Comparison of ENCODE assay signal across 20 cellular contexts in genomic region chr13:99260216-99260615, GRCh38. TPM values are rescaled to one million over a fixed set of nuclear protein-coding genes. Genes with fewer than 3 reads are reported as not detected.
DNase-seq lines count a peak whose midpoint lies in the region; ATAC-seq and TF ChIP-seq lines count a peak whose summit lies in the region.
"Had no signal": no experiment of that assay in that cellular context is flagged by ENCODE, and none has a peak within 500 bp of the region (broad histone marks: within the 10 kb centered on the region; RNA-seq: fewer than 3 reads in every experiment).

No MANE protein-coding gene starts in this region.

- POLR2A ChIA-PET in activated CD4-positive, alpha-beta memory T cell treated with anti-CD3 and anti-CD28 coated beads, Interleukin-2, amount 10 ng/mL, durations not matched to agents 7 days and 5 days (lab: Charles Lee), result interaction anchor here (2.2 kb wide), 1 partner anchor 59 kb away, joined by 21 read pairs; the partner anchor contains the start of gene UBAC2
- POLR2A ChIA-PET in naive thymus-derived CD4-positive, alpha-beta T cell (lab: Charles Lee), result interaction anchor here (0.6 to 2.8 kb wide), 12 partner anchors 9 to 172 kb away, joined by 3 to 33 read pairs (median 4); partner anchors contain the start of gene UBAC2

- H3K4me1 Mint-ChIP-seq in CD14-positive monocyte (peaks cover 69% of the 10 kb centered on the region), chondrocyte (ENCODE audit: low read depth) (peaks cover 26% of the 10 kb centered on the region)
- peaks cover 63% of the 10 kb centered on the region for H3K4me1 Mint-ChIP-seq in activated CD4-positive, alpha-beta memory T cell treated with anti-CD3 and anti-CD28 coated beads, Interleukin-2, amount 10 ng/mL, durations not matched to agents 7 days and 5 days
- peaks cover 33 to 80% (median 68%) of the 10 kb centered on the region in 7 donors for H3K4me1 Mint-ChIP-seq in naive thymus-derived CD4-positive, alpha-beta T cell
- H3K4me1 Mint-ChIP-seq: mesothelial cell of epicardium had no signal

- peak overlapping the region; percentile 81 for H3K27ac ChIP-seq in naive thymus-derived CD4-positive, alpha-beta T cell (ENCODE audit: low read depth, low read length)
- H3K27ac ChIP-seq in left lung, result no peak overlapping the region
- H3K27ac ChIP-seq: colonic mucosa, HL-60, ovary, SJSA1 had no signal

- H3K27ac Mint-ChIP-seq in CD14-positive monocyte (peak overlapping the region; percentile 4 to 93 (median 88)), chondrocyte (ENCODE audit: unreplicated experiment) (no peak overlapping the region)
- H3K27ac Mint-ChIP-seq in activated CD4-positive, alpha-beta memory T cell treated with anti-CD3 and anti-CD28 coated beads, Interleukin-2, amount 10 ng/mL, durations not matched to agents 7 days and 5 days, result peak overlapping the region; percentile 91
- peak overlapping the region; percentile 77 to 97 (median 94) for H3K27ac Mint-ChIP-seq in naive thymus-derived CD4-positive, alpha-beta T cell
- H3K27ac Mint-ChIP-seq: mesothelial cell of epicardium had no signal

- H3K36me3 Mint-ChIP-seq in CD14-positive monocyte (peaks cover 28 to 33% of the 10 kb centered on the region in 2 donors), chondrocyte (ENCODE audit: low read depth) (peaks cover 3% of the 10 kb centered on the region)
- H3K36me3 Mint-ChIP-seq in activated CD4-positive, alpha-beta memory T cell treated with anti-CD3 and anti-CD28 coated beads, Interleukin-2, amount 10 ng/mL, durations not matched to agents 7 days and 5 days (ENCODE audit: low read depth), result peaks cover 31% of the 10 kb centered on the region
- peaks cover 4 to 27% (median 21%) of the 10 kb centered on the region in 5 donors for H3K36me3 Mint-ChIP-seq in naive thymus-derived CD4-positive, alpha-beta T cell

- no peaks in the 10 kb centered on the region for H3K27me3 ChIP-seq in naive thymus-derived CD4-positive, alpha-beta T cell (ENCODE audit: control insufficient read depth in 2 of 2, insufficient read depth in 2 of 2, low read length in 2 of 2)
- H3K27me3 ChIP-seq in left lung, result no peaks in the 10 kb centered on the region
- H3K27me3 ChIP-seq: colonic mucosa, ovary, SJSA1 had no signal

- H3K4me1 ChIP-seq in naive thymus-derived CD4-positive, alpha-beta T cell (ENCODE audit: control insufficient read depth in 2 of 2, insufficient read depth in 2 of 2, low read length in 2 of 2), result peaks cover 37 to 53% of the 10 kb centered on the region in 2 donors
- H3K4me1 ChIP-seq in left lung, result peaks cover 0 to 38% of the 10 kb centered on the region in 2 donors
- H3K4me1 ChIP-seq: colonic mucosa, SJSA1 had no signal

- peaks cover under 1 to 6% (median 5%) of the 10 kb centered on the region in 3 experiments for H3K36me3 ChIP-seq in naive thymus-derived CD4-positive, alpha-beta T cell (ENCODE audit: control insufficient read depth in 2 of 3, insufficient read depth in 3 of 3, low read length in 3 of 3)
- H3K36me3 ChIP-seq in left lung, result peaks cover 0 to 4% of the 10 kb centered on the region in 2 donors
- H3K36me3 ChIP-seq: colonic mucosa, ovary had no signal

- H3K27me3 Mint-ChIP-seq in CD14-positive monocyte (ENCODE audit: low read depth in 3 of 3) (no peaks in the 10 kb centered on the region), chondrocyte (ENCODE audit: low read depth) (no peaks in the 10 kb centered on the region)
- no peaks in the 10 kb centered on the region for H3K27me3 Mint-ChIP-seq in activated CD4-positive, alpha-beta memory T cell treated with anti-CD3 and anti-CD28 coated beads, Interleukin-2, amount 10 ng/mL, durations not matched to agents 7 days and 5 days
- no peaks in the 10 kb centered on the region for H3K27me3 Mint-ChIP-seq in naive thymus-derived CD4-positive, alpha-beta T cell

- H3K4me3 Mint-ChIP-seq in CD14-positive monocyte, result no peak overlapping the region
- H3K4me3 Mint-ChIP-seq in activated CD4-positive, alpha-beta memory T cell treated with anti-CD3 and anti-CD28 coated beads, Interleukin-2, amount 10 ng/mL, durations not matched to agents 7 days and 5 days, result no peak overlapping the region
- H3K4me3 Mint-ChIP-seq in naive thymus-derived CD4-positive, alpha-beta T cell, result peak overlapping the region; percentile 58 to 98 (median 87)
- no peak overlapping the region for H3K4me3 Mint-ChIP-seq in chondrocyte (ENCODE audit: unreplicated experiment)
- H3K4me3 Mint-ChIP-seq: mesothelial cell of epicardium had no signal

- CTCF ChIA-PET in activated CD4-positive, alpha-beta memory T cell treated with anti-CD3 and anti-CD28 coated beads, Interleukin-2, amount 10 ng/mL, durations not matched to agents 7 days and 5 days (lab: Charles Lee), result interaction anchor here (0.5 to 2.7 kb wide), 3 partner anchors 9 to 84 kb away, joined by 3 to 11 read pairs (median 4); no protein-coding TSS in a partner anchor
- CTCF ChIA-PET in naive thymus-derived CD4-positive, alpha-beta T cell (lab: Charles Lee), result interaction anchor here (0.7 to 2.7 kb wide), 8 partner anchors 29 to 177 kb away, joined by 3 to 17 read pairs (median 5); partner anchors contain the start of gene UBAC2

- intact Hi-C loops in CD14-positive monocyte (cut with micrococcal nuclease), result loop anchor here (5.0 to 10.0 kb wide), 3 partner anchors 33 to 177 kb away; no protein-coding TSS in a partner anchor
- intact Hi-C loops in naive thymus-derived CD4-positive, alpha-beta T cell (cut with micrococcal nuclease), result loop anchor here in 1 of 2 donors (10.0 kb wide), 4 partner anchors 265 to 1255 kb away; partner anchors contain the start of gene PCCA
- intact Hi-C loops in left lung (cut with DNase I), result no loop called here

- no peaks in the 10 kb centered on the region for H3K9me3 ChIP-seq in naive thymus-derived CD4-positive, alpha-beta T cell (ENCODE audit: control insufficient read depth in 2 of 3, low read length in 3 of 3)
- H3K9me3 ChIP-seq in left lung, result no peaks in the 10 kb centered on the region
- H3K9me3 ChIP-seq: colonic mucosa, ovary, SJSA1 had no signal

- ATAC-seq in naive thymus-derived CD4-positive, alpha-beta T cell, result no peak
- ATAC-seq in left lobe of liver, result no peak
- no peak for ATAC-seq in left lung

- H3K9me3 Mint-ChIP-seq in CD14-positive monocyte, result no peaks in the 10 kb centered on the region
- no peaks in the 10 kb centered on the region for H3K9me3 Mint-ChIP-seq in activated CD4-positive, alpha-beta memory T cell treated with anti-CD3 and anti-CD28 coated beads, Interleukin-2, amount 10 ng/mL, durations not matched to agents 7 days and 5 days
- H3K9me3 Mint-ChIP-seq in naive thymus-derived CD4-positive, alpha-beta T cell, result peaks cover 0 to 5% (median 0%) of the 10 kb centered on the region in 11 donors
- H3K9me3 Mint-ChIP-seq in chondrocyte (ENCODE audit: low read depth), result no peaks in the 10 kb centered on the region
- H3K9me3 Mint-ChIP-seq: mesothelial cell of epicardium had no signal

- no peak overlapping the region for H3K4me3 ChIP-seq in naive thymus-derived CD4-positive, alpha-beta T cell (ENCODE audit: low read length)
- no peak overlapping the region for H3K4me3 ChIP-seq in left lung
- H3K4me3 ChIP-seq: colonic mucosa, ovary, SJSA1 had no signal

- TF ChIP-seq CTCF in CD14-positive monocyte (IDR thresholded peaks at IDR 0.05) (no peak), chondrocyte (IDR thresholded peaks at IDR 0.05) (no peak), left lung (IDR thresholded peaks at IDR 0.05) (no peak)

- DNase-seq in CD14-positive monocyte (ENCODE audit: low spot score), result no peak
- peak; percentile 38 for DNase-seq in GM03348 (ENCODE audit: low spot score)
- no peak for DNase-seq in activated CD4-positive, alpha-beta memory T cell treated with anti-CD3 and anti-CD28 coated beads, Interleukin-2, amount 10 ng/mL, durations not matched to agents 7 days and 5 days
- no peak for DNase-seq in naive thymus-derived CD4-positive, alpha-beta T cell
- DNase-seq in chondrocyte (ENCODE audit: low spot score), result no peak
- no peak for DNase-seq in NCI-H446 (lab: John Stamatoyannopoulos, UW)
- no peak for DNase-seq in left lobe of liver (ENCODE audit: low spot score)
- no peak for DNase-seq in left lung
- DNase-seq: activated CD8-positive, alpha-beta memory T cell treated with anti-CD3 and anti-CD28 coated beads, Interleukin-2, amount 50 U/mL, for 4 hours; anterior cingulate cortex; colonic mucosa; NCI-H146; NCI-H345; ovary; stimulated activated CD4-positive, alpha-beta T cell treated with anti-CD3 and anti-CD28 coated beads, Interleukin-12 subunit alpha, Interleukin-12 subunit beta, amount 100 ng/mL, for 4 hours had no signal

RNA-seq across cellular contexts. Expression of gene GPR18, which starts 2.0 kb away (rescaled TPM):
- polyA plus RNA-seq in CD14-positive monocyte, result 1 to 10 TPM; 1.7 to 2.2 TPM
- 10 to 100 TPM; 10.3 to 10.4 TPM for total RNA-seq in activated CD4-positive, alpha-beta memory T cell treated with anti-CD3 and anti-CD28 coated beads, Interleukin-2, amount 10 ng/mL, durations not matched to agents 7 days and 5 days
- 10 to 100 TPM; 11.5 to 40.4 (median 21.1) TPM for total RNA-seq in naive thymus-derived CD4-positive, alpha-beta T cell
- polyA plus RNA-seq in naive thymus-derived CD4-positive, alpha-beta T cell, result 10 to 100 TPM; 27.9 to 35.9 TPM
- total RNA-seq in chondrocyte (not detected in 3 replicates), left lobe of liver (0.15 TPM), left lung (under 1 TPM; 0.17 to 0.55 TPM)
- total RNA-seq: epithelial cell of proximal tubule, LHCN-M2, mesothelial cell of epicardium, SJSA1 had no signal

RNA-seq across cellular contexts. Expression of gene GPR183, which starts 47.0 kb away (rescaled TPM):
- polyA plus RNA-seq in CD14-positive monocyte, result 100 to 1,000 TPM; 190 to 288 TPM
- 10 to 100 TPM; 43.7 to 46.2 TPM for total RNA-seq in activated CD4-positive, alpha-beta memory T cell treated with anti-CD3 and anti-CD28 coated beads, Interleukin-2, amount 10 ng/mL, durations not matched to agents 7 days and 5 days
- total RNA-seq in naive thymus-derived CD4-positive, alpha-beta T cell, result 100 to 1,000 TPM in 4 of 5 experiments, 10 to 100 TPM in 1; 26.8 to 231 (median 112) TPM
- 100 to 1,000 TPM; 234 to 241 TPM for polyA plus RNA-seq in naive thymus-derived CD4-positive, alpha-beta T cell
- total RNA-seq in chondrocyte (0.63 to 5.7 TPM (median 5.7 TPM) in 3 replicates), left lobe of liver (0.70 TPM), left lung (10 to 100 TPM in 1 of 2 donors, 1 to 10 TPM in 1; 7.4 to 10.9 TPM)

RNA-seq across cellular contexts. Expression of gene UBAC2, which starts 59.6 kb away (rescaled TPM):
- 100 to 1,000 TPM in 1 of 2 donors, 10 to 100 TPM in 1; 96.7 to 113 TPM for polyA plus RNA-seq in CD14-positive monocyte
- total RNA-seq in activated CD4-positive, alpha-beta memory T cell treated with anti-CD3 and anti-CD28 coated beads, Interleukin-2, amount 10 ng/mL, durations not matched to agents 7 days and 5 days, result 10 to 100 TPM; 53.8 to 55.2 TPM
- 100 to 1,000 TPM in 2 of 5 experiments, 10 to 100 TPM in 3; 63.3 to 114 (median 90.2) TPM for total RNA-seq in naive thymus-derived CD4-positive, alpha-beta T cell
- polyA plus RNA-seq in naive thymus-derived CD4-positive, alpha-beta T cell, result 100 to 1,000 TPM; 142 TPM
- total RNA-seq in chondrocyte (70.8 to 76.0 TPM (median 74.9 TPM) in 3 replicates), left lobe of liver (33.4 TPM), left lung (10 to 100 TPM; 56.1 to 57.4 TPM)

Comparison
In these comparisons a context has a peak if more than half of its experiments do, and no peak if none do; other contexts are left out.
1. H3K4me3 Mint-ChIP-seq: peak in naive thymus-derived CD4-positive, alpha-beta T cell (10 of 10); none in CD14-positive monocyte (0 of 2), activated CD4-positive, alpha-beta memory T cell treated with anti-CD3 and anti-CD28 coated beads, Interleukin-2, amount 10 ng/mL, durations not matched to agents 7 days and 5 days (single experiment) and chondrocyte (single experiment).
2. intact Hi-C loops: an anchor here in CD14-positive monocyte (5.0 to 10.0 kb wide); none called in left lung.